In genomic region chr6:110738899-110739365, GRCh38 we compare ENCODE assay signal across 9 cellular contexts.
DNase-seq lines count a peak whose midpoint lies in the region; ATAC-seq and TF ChIP-seq lines count a peak whose summit lies in the region.
"Had no signal": no experiment of that assay in that cellular context is flagged by ENCODE, and none has a peak within 500 bp of the region (broad histone marks: within the 10 kb centered on the region; RNA-seq: fewer than 3 reads in every experiment).

No MANE protein-coding gene starts in this region.

- WGBS in right cardiac atrium = 77% methylated on average over 4 of the region's 4 CpGs
- WGBS in stomach, 5 donors = 69 to 75% (median 70%) methylated on average over 4 of the region's 4 CpGs

- H3K4me1 ChIP-seq in right cardiac atrium (ENCODE audit: control insufficient read depth, insufficient read depth, low read length) (no peaks in the 10 kb centered on the region), upper lobe of right lung (no peaks in the 10 kb centered on the region), stomach (peaks cover 0 to 10% (median 3%) of the 10 kb centered on the region in 4 donors)

- DNase-seq in Right ventricle myocardium superior (no peak), cardiac septum (ENCODE audit: low spot score) (no peak), MV-4-11 (lab: John Stamatoyannopoulos, UW) (peak; percentile 100), right cardiac atrium (peak in 1 of 3 donors; percentile 42), upper lobe of right lung (no peak), NCI-H774 (lab: John Stamatoyannopoulos, UW) (no peak), putamen (ENCODE audit: low spot score) (no peak), stomach (no peak)

- no peak for TF ChIP-seq EP300 in stomach (IDR thresholded peaks at IDR 0.05)

- no peak overlapping the region for H3K27ac ChIP-seq in right cardiac atrium (ENCODE audit: low read length)
- H3K27ac ChIP-seq in upper lobe of right lung = no peak overlapping the region
- peak overlapping the region in 2 of 5 donors; percentile 6 to 37 for H3K27ac ChIP-seq in stomach

- H3K36me3 ChIP-seq in upper lobe of right lung (no peaks in the 10 kb centered on the region), stomach (peaks cover 4 to 34% (median 25%) of the 10 kb centered on the region in 4 donors)

- intact Hi-C loops in Right ventricle myocardium superior (cut with DNase I) (no loop called here), cardiac septum (cut with DNase I) (no loop called here), right cardiac atrium (cut with DNase I) (no loop called here), upper lobe of right lung (cut with DNase I) (no loop called here), stomach (cut with DNase I; ENCODE audit: low total_unique reads) (no loop called here)

- no peak for TF ChIP-seq POLR2A in stomach (IDR thresholded peaks at IDR 0.05)

- TF ChIP-seq CTCF in upper lobe of right lung (IDR thresholded peaks at IDR 0.05) = no peak
- no peak for TF ChIP-seq CTCF in stomach (IDR thresholded peaks at IDR 0.05)

- H3K27me3 ChIP-seq in right cardiac atrium (ENCODE audit: control insufficient read depth, insufficient read depth) (no peaks in the 10 kb centered on the region), upper lobe of right lung (no peaks in the 10 kb centered on the region), stomach (no peaks in the 10 kb centered on the region)

- no peak overlapping the region for H3K4me3 ChIP-seq in right cardiac atrium (ENCODE audit: low read length)
- H3K4me3 ChIP-seq in upper lobe of right lung = no peak overlapping the region
- no peak overlapping the region for H3K4me3 ChIP-seq in stomach

- ATAC-seq in Right ventricle myocardium superior (ENCODE audit: poor library complexity) (peak; percentile 83), right cardiac atrium (peak; percentile 61 to 62), upper lobe of right lung (peak; percentile 97)
- ATAC-seq: stimulated activated effector memory CD8-positive, alpha-beta T cell treated with anti-CD3 and anti-CD28 coated beads, Interleukin-12 subunit alpha, Interleukin-12 subunit beta, amount 100 ng/mL, for 72 hours had no signal

- no peaks in the 10 kb centered on the region for H3K9me3 ChIP-seq in right cardiac atrium (ENCODE audit: control insufficient read depth, low read length)
- peaks cover 12% of the 10 kb centered on the region for H3K9me3 ChIP-seq in upper lobe of right lung
- peaks cover 6 to 29% (median 21%) of the 10 kb centered on the region in 4 donors for H3K9me3 ChIP-seq in stomach
